Comparison of ENCODE assay signal across 9 cellular contexts in the genomic region with DNA sequence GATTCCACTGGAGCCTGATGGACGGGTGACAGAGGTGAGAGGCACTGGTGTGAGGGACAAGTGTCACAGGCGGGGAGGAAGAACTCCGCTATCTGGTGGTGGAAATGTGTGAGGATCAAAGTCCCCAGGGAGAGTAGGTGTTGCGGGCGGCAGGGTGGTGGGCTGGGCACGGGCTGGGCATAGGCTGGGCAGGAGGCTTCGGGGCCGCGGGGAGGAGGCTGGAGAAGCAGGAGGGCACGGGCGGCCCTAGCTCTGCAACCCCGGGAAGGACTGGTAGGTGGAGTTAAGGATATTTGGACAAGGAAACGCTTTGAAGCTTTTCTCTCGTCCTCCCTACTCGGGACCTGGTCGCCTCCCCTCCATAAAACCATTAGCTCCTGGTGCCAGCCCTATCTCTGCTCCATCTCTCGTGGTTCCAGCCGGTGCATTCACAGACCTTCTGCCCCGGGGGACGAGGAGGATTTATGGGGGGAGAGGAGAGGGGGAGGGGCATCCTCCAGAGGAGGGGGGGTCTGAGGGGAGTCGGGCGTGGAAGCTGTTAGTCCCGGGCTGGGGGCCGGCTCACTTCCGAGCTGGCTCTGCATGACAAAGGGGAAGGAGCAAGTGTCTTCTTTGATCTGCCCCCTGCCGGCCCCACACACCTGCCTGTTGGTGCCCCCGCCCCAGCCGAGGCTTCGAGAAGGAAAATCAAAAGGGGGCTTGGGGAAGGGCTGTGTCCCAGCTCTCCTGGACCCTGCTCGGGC. TPM values are rescaled to one million over a fixed set of nuclear protein-coding genes. Genes with fewer than 3 reads are reported as not detected.
DNase-seq lines count a peak whose midpoint lies in the region; ATAC-seq and TF ChIP-seq lines count a peak whose summit lies in the region.
"Had no signal": no experiment of that assay in that cellular context is flagged by ENCODE, and none has a peak within 500 bp of the region (broad histone marks: within the 10 kb centered on the region; RNA-seq: fewer than 3 reads in every experiment).

No MANE protein-coding gene starts in this region.

- no peaks in the 10 kb centered on the region for H3K36me3 ChIP-seq in iPS DF 6.9 (ENCODE audit: control insufficient read depth, insufficient read depth, low read length)

- H3K27ac ChIP-seq in iPS DF 6.9 (ENCODE audit: low read length), result no peak overlapping the region

- H3K27me3 ChIP-seq in iPS DF 6.9 (ENCODE audit: control insufficient read depth, insufficient read depth, low read length), result peaks cover 35% of the 10 kb centered on the region

- peak overlapping the region; percentile 18; the same call in 1 of the 2 replicates for H3K4me3 ChIP-seq in iPS DF 6.9 (ENCODE audit: low read length)

- peaks cover 46% of the 10 kb centered on the region for H3K27me3 Mint-ChIP-seq in activated T-helper 17 cell treated with anti-CD3 and anti-CD28 coated beads, Interleukin-2, amount 50 U/mL, for 72 hours

- H3K27ac Mint-ChIP-seq in activated T-helper 17 cell treated with anti-CD3 and anti-CD28 coated beads, Interleukin-2, amount 50 U/mL, for 72 hours, result no peak overlapping the region
- no peak overlapping the region for H3K27ac Mint-ChIP-seq in stimulated activated effector memory CD8-positive, alpha-beta T cell treated with anti-CD3 and anti-CD28 coated beads, Interleukin-12 subunit alpha, Interleukin-12 subunit beta, amount 100 ng/mL, for 72 hours

- no peaks in the 10 kb centered on the region for H3K4me1 Mint-ChIP-seq in activated T-helper 17 cell treated with anti-CD3 and anti-CD28 coated beads, Interleukin-2, amount 50 U/mL, for 72 hours
- H3K4me1 Mint-ChIP-seq in stimulated activated effector memory CD8-positive, alpha-beta T cell treated with anti-CD3 and anti-CD28 coated beads, Interleukin-12 subunit alpha, Interleukin-12 subunit beta, amount 100 ng/mL, for 72 hours, result peaks cover 7% of the 10 kb centered on the region

- no peak for TF ChIP-seq CTCF in omental fat pad (IDR thresholded peaks at IDR 0.05)

- peak overlapping the region; percentile 59 for H3K4me3 Mint-ChIP-seq in activated T-helper 17 cell treated with anti-CD3 and anti-CD28 coated beads, Interleukin-2, amount 50 U/mL, for 72 hours
- H3K4me3 Mint-ChIP-seq in stimulated activated effector memory CD8-positive, alpha-beta T cell treated with anti-CD3 and anti-CD28 coated beads, Interleukin-12 subunit alpha, Interleukin-12 subunit beta, amount 100 ng/mL, for 72 hours, result peak overlapping the region; percentile 63

- H3K9me3 Mint-ChIP-seq in activated T-helper 17 cell treated with anti-CD3 and anti-CD28 coated beads, Interleukin-2, amount 50 U/mL, for 72 hours, result no peaks in the 10 kb centered on the region
- H3K9me3 Mint-ChIP-seq in stimulated activated effector memory CD8-positive, alpha-beta T cell treated with anti-CD3 and anti-CD28 coated beads, Interleukin-12 subunit alpha, Interleukin-12 subunit beta, amount 100 ng/mL, for 72 hours, result no peaks in the 10 kb centered on the region

- intact Hi-C loops in Right ventricle myocardium inferior (cut with DNase I), result loop anchor here (5.0 kb wide), 1 partner anchor 308 kb away; no protein-coding TSS in a partner anchor
- intact Hi-C loops in cardiac septum (cut with DNase I), result loop anchor here (5.0 kb wide), 1 partner anchor 308 kb away; no protein-coding TSS in a partner anchor

- WGBS in iPS DF 6.9 (ENCODE audit: insufficient coverage, insufficient read length), result no CpG with 5 or more reads among the region's 30 CpGs

- no peaks in the 10 kb centered on the region for H3K36me3 Mint-ChIP-seq in activated T-helper 17 cell treated with anti-CD3 and anti-CD28 coated beads, Interleukin-2, amount 50 U/mL, for 72 hours (ENCODE audit: low read depth)
- H3K36me3 Mint-ChIP-seq in stimulated activated effector memory CD8-positive, alpha-beta T cell treated with anti-CD3 and anti-CD28 coated beads, Interleukin-12 subunit alpha, Interleukin-12 subunit beta, amount 100 ng/mL, for 72 hours, result no peaks in the 10 kb centered on the region

- DNase-seq in Right ventricle myocardium inferior (ENCODE audit: missing footprints), result peak; percentile 74
- DNase-seq in cardiac septum (ENCODE audit: low spot score), result no peak
- no peak for DNase-seq in iPS DF 6.9 (ENCODE audit: low read depth, low spot score)
- no peak for DNase-seq in stimulated activated effector memory CD8-positive, alpha-beta T cell treated with anti-CD3 and anti-CD28 coated beads, Interleukin-12 subunit alpha, Interleukin-12 subunit beta, amount 100 ng/mL, for 72 hours (ENCODE audit: low spot score in 2 of 2)
- DNase-seq in superior temporal gyrus (ENCODE audit: extremely low spot score), result no peak
- no peak for DNase-seq in omental fat pad (ENCODE audit: low spot score)

- ATAC-seq in Right ventricle myocardium inferior (no peak), HG03159 (IDR thresholded peaks at IDR 0.05; ENCODE audit: unreplicated experiment) (no peak), omental fat pad (ENCODE audit: low FRiP score) (no peak)
- no peak for ATAC-seq in activated T-helper 17 cell treated with anti-CD3 and anti-CD28 coated beads, Interleukin-2, amount 50 U/mL, for 72 hours (replicated peaks)
- peak; percentile 12 for ATAC-seq in stimulated activated effector memory CD8-positive, alpha-beta T cell treated with anti-CD3 and anti-CD28 coated beads, Interleukin-12 subunit alpha, Interleukin-12 subunit beta, amount 100 ng/mL, for 72 hours

- H3K4me1 ChIP-seq in iPS DF 6.9 (ENCODE audit: control insufficient read depth, insufficient read depth, low read length), result 0 out of 2 replicates have a peak, but pooled peaks cover 2% of the 10 kb centered on the region

- no peaks in the 10 kb centered on the region for H3K9me3 ChIP-seq in iPS DF 6.9 (ENCODE audit: control insufficient read depth, insufficient read depth, low read length)

RNA-seq across cellular contexts. Expression of gene WNT5B, which starts 0.5 kb away (rescaled TPM):
- total RNA-seq in Right ventricle myocardium inferior (2.9 TPM), cardiac septum (0.43 TPM), omental fat pad (1 to 10 TPM; 3.6 to 9.0 (median 4.0) TPM)
- under 1 TPM; 0.26 to 0.30 TPM for total RNA-seq in activated T-helper 17 cell treated with anti-CD3 and anti-CD28 coated beads, Interleukin-2, amount 50 U/mL, for 72 hours
- total RNA-seq: endothelial cell of umbilical vein had no signal

RNA-seq across cellular contexts. Expression of gene FBXL14, which starts 35.1 kb away (rescaled TPM):
- 6.2 TPM for total RNA-seq in Right ventricle myocardium inferior
- total RNA-seq in cardiac septum, result 6.9 TPM
- total RNA-seq in activated T-helper 17 cell treated with anti-CD3 and anti-CD28 coated beads, Interleukin-2, amount 50 U/mL, for 72 hours, result 10 to 100 TPM; 22.2 to 29.8 TPM
- total RNA-seq in omental fat pad, result 10 to 100 TPM in 2 of 4 donors, 1 to 10 TPM in 2; 7.3 to 15.6 (median 10.1) TPM
